In the genomic region with DNA sequence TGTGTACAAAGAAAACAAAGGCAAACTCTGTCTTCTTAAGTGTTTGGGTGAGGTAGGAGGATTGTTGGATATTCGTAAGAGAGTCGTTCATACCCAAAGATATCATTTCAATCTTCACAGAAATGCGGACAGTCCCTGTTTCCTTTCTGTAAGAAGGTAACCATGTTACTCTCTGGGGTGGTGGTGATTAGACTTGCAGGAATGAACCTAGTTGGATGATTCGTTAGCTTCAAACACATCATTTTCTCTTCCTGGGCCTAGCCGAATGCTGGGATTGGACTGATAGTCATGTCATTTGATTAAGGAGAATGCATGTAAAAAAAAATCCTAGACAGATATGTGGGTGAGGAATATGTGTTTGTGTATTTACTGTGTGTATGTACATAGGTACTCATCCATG, we compare ENCODE assay signal across 12 cellular contexts. TPM values are rescaled to one million over a fixed set of nuclear protein-coding genes. Genes with fewer than 3 reads are reported as not detected.
DNase-seq lines count a peak whose midpoint lies in the region; ATAC-seq and TF ChIP-seq lines count a peak whose summit lies in the region.
"Had no signal": no experiment of that assay in that cellular context is flagged by ENCODE, and none has a peak within 500 bp of the region (broad histone marks: within the 10 kb centered on the region; RNA-seq: fewer than 3 reads in every experiment).

No MANE protein-coding gene starts in this region.

- no peaks in the 10 kb centered on the region for H3K9me2 ChIP-seq in PC-9 (ENCODE audit: insufficient read depth)

- peaks cover 38% of the 10 kb centered on the region for H3F3A ChIP-seq in PC-9 (ENCODE audit: insufficient read depth, low read depth)

- WGBS in psoas muscle, 3 donors: 81 to 89% (median 84%) methylated on average over 5 of the region's 5 CpGs

- no peak overlapping the region for H3K4me3 ChIP-seq in CD8-positive, alpha-beta memory T cell (ENCODE audit: low read length)
- no peak overlapping the region for H3K4me3 ChIP-seq in PC-9
- no peak overlapping the region for H3K4me3 ChIP-seq in epithelial cell of esophagus (ENCODE audit: low read length)
- H3K4me3 ChIP-seq in psoas muscle: peak overlapping the region; percentile 0
- H3K4me3 ChIP-seq: SJSA1 had no signal

- peak overlapping the region in 2 of 7 donors; percentile 17 to 35 for H3K4me3 Mint-ChIP-seq in CD8-positive, alpha-beta memory T cell

- H3K36me3 Mint-ChIP-seq in CD8-positive, alpha-beta memory T cell: peaks cover 0 to 9% (median 0%) of the 10 kb centered on the region in 3 donors

- H3K9me3 ChIP-seq in CD8-positive, alpha-beta memory T cell (ENCODE audit: low read length): no peaks in the 10 kb centered on the region
- H3K9me3 ChIP-seq in PC-9 (ENCODE audit: insufficient read depth, low read depth) (no peaks in the 10 kb centered on the region; the same call in 1 of the 2 replicates), psoas muscle (no peaks in the 10 kb centered on the region)
- H3K9me3 ChIP-seq: SJSA1 had no signal

- ATAC-seq in psoas muscle: no peak
- ATAC-seq in GM18519 (IDR thresholded peaks at IDR 0.05; ENCODE audit: low FRiP score, unreplicated experiment): no peak

- no peaks in the 10 kb centered on the region for H3K27me3 ChIP-seq in CD8-positive, alpha-beta memory T cell (ENCODE audit: insufficient read depth, low read length, poor library complexity, severe bottlenecking)
- H3K27me3 ChIP-seq in PC-9 (ENCODE audit: insufficient read depth, low read depth): no peaks in the 10 kb centered on the region
- H3K27me3 ChIP-seq in psoas muscle (ENCODE audit: insufficient read depth in 3 of 3, low read length in 2 of 3): no peaks in the 10 kb centered on the region
- H3K27me3 ChIP-seq: SJSA1 had no signal

- peaks cover 84% of the 10 kb centered on the region for H3K79me2 ChIP-seq in PC-9 (ENCODE audit: low read depth)

- POLR2A ChIA-PET in CD8-positive, alpha-beta memory T cell (lab: Charles Lee): no interaction called here
- POLR2A ChIA-PET in PC-9 (lab: Charles Lee; ENCODE audit: unreplicated experiment): interaction anchor here (0.6 to 0.7 kb wide), 4 partner anchors 29 to 113 kb away, joined by 3 to 10 read pairs (median 4); no protein-coding TSS in a partner anchor

- peaks cover 0 to 6% (median 0%) of the 10 kb centered on the region in 5 donors for H3K9me3 Mint-ChIP-seq in CD8-positive, alpha-beta memory T cell

- H3K36me3 ChIP-seq in CD8-positive, alpha-beta memory T cell (ENCODE audit: insufficient read depth, low read length): no peaks in the 10 kb centered on the region
- H3K36me3 ChIP-seq in PC-9 (ENCODE audit: low read depth): no peaks in the 10 kb centered on the region
- H3K36me3 ChIP-seq in psoas muscle (ENCODE audit: insufficient read depth in 1 of 2, low read depth in 1 of 2): no peaks in the 10 kb centered on the region
- H3K36me3 ChIP-seq: SJSA1 had no signal

- no peaks in the 10 kb centered on the region for H3K27me3 Mint-ChIP-seq in CD8-positive, alpha-beta memory T cell

- no TSS peak for BruUV-seq in PC-9 (replicated peaks; lab: Mats Ljungman, UMichigan)

- H3K27ac ChIP-seq in CD8-positive, alpha-beta memory T cell (ENCODE audit: low read depth, low read length): no peak overlapping the region
- H3K27ac ChIP-seq in PC-9 (peak overlapping the region; percentile 95), psoas muscle (peak overlapping the region; percentile 74)
- H3K27ac ChIP-seq: SJSA1 had no signal

- peaks cover 83% of the 10 kb centered on the region for H3K4me1 ChIP-seq in CD8-positive, alpha-beta memory T cell (ENCODE audit: insufficient read depth, low read length)
- H3K4me1 ChIP-seq in PC-9 (replicated peaks; ENCODE audit: insufficient read depth): peaks cover 64% of the 10 kb centered on the region
- peaks cover 49% of the 10 kb centered on the region for H3K4me1 ChIP-seq in psoas muscle
- H3K4me1 ChIP-seq: SJSA1 had no signal

- no peak overlapping the region for H2AFZ ChIP-seq in PC-9

- no peak for TF ChIP-seq CTCF in PC-9 (conservative IDR thresholded peaks at IDR 0.05)
- no peak for TF ChIP-seq CTCF in epithelial cell of esophagus (IDR thresholded peaks at IDR 0.05; ENCODE audit: insufficient read depth, low read depth, low read length, missing control alignments)
- no peak for TF ChIP-seq CTCF in psoas muscle (IDR thresholded peaks at IDR 0.05)

- no peaks in the 10 kb centered on the region for H4K20me1 ChIP-seq in PC-9 (ENCODE audit: insufficient read depth)

- peak overlapping the region; percentile 65 for H3K4me2 ChIP-seq in PC-9

- peak overlapping the region in 6 of 8 donors; percentile 28 to 85 (median 82) for H3K27ac Mint-ChIP-seq in CD8-positive, alpha-beta memory T cell

- intact Hi-C loops in PC-9 (cut with micrococcal nuclease; ENCODE audit: unreplicated experiment): loop anchor here (1.0 to 10.0 kb wide), 2 partner anchors 10 to 779 kb away; no protein-coding TSS in a partner anchor
- intact Hi-C loops in psoas muscle (cut with DNase I): no loop called here

- H3K4me1 Mint-ChIP-seq in CD8-positive, alpha-beta memory T cell: peaks cover 73 to 93% (median 92%) of the 10 kb centered on the region in 3 donors

- CTCF ChIA-PET in CD8-positive, alpha-beta memory T cell (lab: Charles Lee): no interaction called here
- CTCF ChIA-PET in PC-9 (lab: Charles Lee): no interaction called here

- no peak for DNase-seq in CD8-positive, alpha-beta memory T cell
- peak in 1 of 2 experiments; percentile 64 for DNase-seq in PC-9
- peak; percentile 67 for DNase-seq in epithelial cell of esophagus (ENCODE audit: low read depth)
- DNase-seq in psoas muscle: no peak
- no peak for DNase-seq in DMS53 treated with DMSO at 0.1 percent for 48 hours (lab: John Stamatoyannopoulos, UW; ENCODE audit: unreplicated experiment)
- DNase-seq in HuH-7 (ENCODE audit: low spot score): no peak
- no peak for DNase-seq in NCI-H1092 treated with DMSO at 0.1 percent for 48 hours (lab: John Stamatoyannopoulos, UW)
- DNase-seq: activated CD4-positive, alpha-beta T cell treated with anti-CD3 and anti-CD28 coated beads for 4 hours; activated naive CD4-positive, alpha-beta T cell treated with anti-CD3 and anti-CD28 coated beads, Interleukin-2, amount 50 U/mL, for 16 hours; stimulated activated CD4-positive, alpha-beta T cell treated with anti-CD3 and anti-CD28 coated beads, Interleukin-4, amount 100 ng/mL, for 4 hours had no signal

RNA-seq across cellular contexts. Expression of a gene that starts 12.4 kb away (rescaled TPM):
- total RNA-seq in CD8-positive, alpha-beta memory T cell: 10 to 100 TPM; 10.0 to 10.8 TPM
- polyA plus RNA-seq in CD8-positive, alpha-beta memory T cell: 47.9 TPM
- total RNA-seq in PC-9 (2021) (37.8 and 50.0 TPM in 2 replicates), psoas muscle (1 to 10 TPM; 5.9 to 9.4 (median 9.4) TPM)
- 10 to 100 TPM in 1 of 3 donors, 1 to 10 TPM in 2; 3.5 to 10.3 (median 7.0) TPM for polyA plus RNA-seq in psoas muscle
- total RNA-seq: SJSA1 had no signal
